Comparison of ENCODE assay signal across 8 cellular contexts in the genomic region with DNA sequence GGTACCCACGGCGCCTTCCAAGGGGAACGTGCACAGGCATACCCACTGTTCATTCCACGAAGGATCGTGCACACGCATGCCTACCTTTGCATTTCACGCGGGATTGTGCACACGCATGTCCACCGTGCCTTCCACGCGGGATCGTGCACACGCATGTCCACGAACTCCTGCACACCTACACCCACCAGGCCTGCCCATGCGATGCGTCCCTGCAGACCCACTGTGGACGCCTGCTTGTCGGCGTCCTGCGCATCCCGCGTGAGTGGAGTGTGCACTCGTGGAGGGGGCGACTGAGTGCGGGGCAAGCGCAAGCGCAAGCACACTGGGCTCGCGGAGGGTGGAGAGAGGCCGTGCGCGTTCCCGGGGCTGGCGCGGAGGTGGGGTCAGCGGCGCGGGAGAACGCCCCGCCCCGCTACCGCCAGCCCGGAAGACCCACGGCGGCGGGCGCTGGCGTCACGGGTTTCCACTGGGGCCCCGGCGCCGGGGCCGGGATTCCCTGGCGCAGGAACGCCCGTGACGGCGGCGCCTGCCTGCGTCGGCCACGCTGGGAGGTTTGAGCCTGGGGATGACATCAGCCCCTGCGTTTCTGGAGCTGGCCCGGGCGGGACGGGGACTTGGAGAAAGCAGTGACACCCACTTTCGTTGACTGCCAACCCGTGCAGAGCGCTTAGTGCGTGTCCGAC. TPM values are rescaled to one million over a fixed set of nuclear protein-coding genes. Genes with fewer than 3 reads are reported as not detected.
A peak's percentile ranks its signal among the peaks of the same experiment; 100 is the strongest.
DNase-seq lines count a peak whose midpoint lies in the region; ATAC-seq and TF ChIP-seq lines count a peak whose summit lies in the region.

No MANE protein-coding gene starts in this region.

- H3K4me3 ChIP-seq in Karpas-422 (ENCODE audit: low read length) (peak overlapping the region; percentile 66), lower leg skin (ENCODE audit: low read depth, poor library complexity, severe bottlenecking) (no peak overlapping the region)

- H3K9me2 ChIP-seq in Karpas-422 (replicated peaks; ENCODE audit: insufficient read depth, low read length) = no peaks in the 10 kb centered on the region

- H4K20me1 ChIP-seq in Karpas-422 (ENCODE audit: insufficient read depth, low read depth, low read length) = no peaks in the 10 kb centered on the region

- DNase-seq in GM04504 (ENCODE audit: low read depth) = peak; percentile 64
- peak; percentile 65 for DNase-seq in Karpas-422
- peak; percentile 50 to 60 for DNase-seq in activated CD4-positive, alpha-beta T cell treated with anti-CD3 and anti-CD28 coated beads, Interleukin-2, amount 50 U/mL, for 48 hours
- peak; percentile 67 for DNase-seq in ecto neural progenitor cell (ENCODE audit: low spot score)
- DNase-seq in lower leg skin (ENCODE audit: low spot score in 2 of 2) = peak; percentile 54 to 97
- DNase-seq in stimulated activated CD8-positive, alpha-beta memory T cell treated with anti-CD3 and anti-CD28 coated beads, Interleukin-2, amount 100 ng/mL, for 1 hour (ENCODE audit: low read depth in 2 of 2) = peak; percentile 32 to 52

- H3K27me3 ChIP-seq in Karpas-422 (ENCODE audit: low read length) = peaks cover 4% of the 10 kb centered on the region; the same call in 1 of the 2 replicates

- no peak overlapping the region for H3K27ac ChIP-seq in Karpas-422 (ENCODE audit: low read length)

- no peaks in the 10 kb centered on the region for H3K36me3 ChIP-seq in Karpas-422 (ENCODE audit: insufficient read depth, low read length)

- no peak for TF ChIP-seq CTCF in lower leg skin (IDR thresholded peaks at IDR 0.05)

- peak overlapping the region; percentile 78 for H3K4me2 ChIP-seq in Karpas-422 (ENCODE audit: low read depth, low read length, poor library complexity, severe bottlenecking)

- H3K79me2 ChIP-seq in Karpas-422 (ENCODE audit: low read length) = no peaks in the 10 kb centered on the region

- H2AFZ ChIP-seq in Karpas-422 (ENCODE audit: low read length) = peak overlapping the region; percentile 83; the same call in 1 of the 2 replicates

- H3K9me3 ChIP-seq in Karpas-422 (ENCODE audit: low read length) = no peaks in the 10 kb centered on the region

- 9 to 10% methylated on average over 31 to 40 of the region's 72 CpGs for WGBS in lower leg skin, 2 donors

- intact Hi-C loops in lower leg skin (cut with DNase I; ENCODE audit: low total_unique reads) = no loop called here

- no peak for TF ChIP-seq POLR2A in lower leg skin (IDR thresholded peaks at IDR 0.05)

- no peak for ATAC-seq in HG03196 (IDR thresholded peaks at IDR 0.05; ENCODE audit: unreplicated experiment)
- no peak for ATAC-seq in GM18873 (IDR thresholded peaks at IDR 0.05; ENCODE audit: low FRiP score, unreplicated experiment)

- peak overlapping the region; percentile 68 for H3K9ac ChIP-seq in Karpas-422 (ENCODE audit: low read length)

- H3K4me1 ChIP-seq in Karpas-422 (ENCODE audit: low read length) = peaks cover 47% of the 10 kb centered on the region

RNA-seq across cellular contexts. Expression of a gene that starts 18.7 kb away (rescaled TPM):
- total RNA-seq in Karpas-422 (2014; rRNA removed; shearing (Covaris generic); ENCODE audit: low replicate concordance) = 8.6 and 11.0 TPM in 2 replicates
- total RNA-seq in lower leg skin = 100 to 1,000 TPM in 2 of 4 donors, 10 to 100 TPM in 2; 74.0 to 205 (median 106) TPM

RNA-seq across cellular contexts. Expression of a gene that starts 37.8 kb away (rescaled TPM):
- total RNA-seq in Karpas-422 (2014; rRNA removed; shearing (Covaris generic); ENCODE audit: low replicate concordance) = 20.8 and 80.2 TPM in 2 replicates
- 10 to 100 TPM; 14.4 to 41.8 (median 34.7) TPM for total RNA-seq in lower leg skin
